In the genomic region with DNA sequence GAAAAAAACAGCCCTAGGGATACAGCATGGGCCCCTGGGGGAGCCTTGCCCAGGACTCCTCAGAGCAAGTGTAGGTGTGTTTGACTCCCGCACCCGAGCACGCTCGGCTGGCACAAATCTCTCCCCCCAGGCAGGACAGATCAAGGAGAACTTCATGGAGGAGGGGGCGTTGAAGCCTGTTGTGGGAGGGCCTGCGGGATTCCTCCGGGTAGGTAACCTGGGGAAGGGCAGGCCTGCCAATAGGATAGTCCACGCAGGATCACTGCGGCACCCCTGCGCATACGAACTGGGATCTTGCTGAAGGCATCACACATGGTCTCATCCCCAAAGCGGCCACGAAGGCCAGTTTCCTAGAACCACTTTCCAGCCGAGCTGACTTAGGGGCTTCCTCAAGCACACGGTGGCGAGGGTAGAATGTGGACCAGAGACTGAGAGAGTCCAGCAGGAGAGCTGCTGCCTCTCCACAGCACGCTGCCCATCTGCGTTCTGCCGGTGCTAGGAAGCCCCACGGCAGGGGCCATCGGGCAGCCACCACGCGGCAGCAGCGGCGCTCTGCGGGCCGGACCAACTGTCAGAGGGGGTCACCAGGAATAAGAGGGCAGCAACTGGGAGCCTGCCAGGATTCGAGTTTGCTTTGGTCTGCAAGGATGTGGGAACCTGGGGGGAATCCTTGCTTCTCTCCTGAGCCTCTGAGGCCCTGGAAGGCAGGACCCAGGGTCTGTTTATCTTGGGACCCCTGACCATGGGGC, we compare ENCODE assay signal across 17 cellular contexts.
"Had no signal": no experiment of that assay in that cellular context is flagged by ENCODE, and none has a peak within 500 bp of the region (broad histone marks: within the 10 kb centered on the region; RNA-seq: fewer than 3 reads in every experiment).

No MANE protein-coding gene starts in this region.

- H3K4me3 ChIP-seq: colonic mucosa, gastrocnemius medialis, left lung, lung, pancreas, thoracic aorta, tibial nerve had no signal

- H3K4me1 ChIP-seq: colonic mucosa, gastrocnemius medialis, pancreas had no signal

- H3K27me3 ChIP-seq: colonic mucosa had no signal

- H3K27ac ChIP-seq: colonic mucosa, epithelial cell of prostate, neutrophil, pancreas, thoracic aorta, tibial nerve had no signal

- H3K9me3 ChIP-seq: colonic mucosa, gastrocnemius medialis, left lung, neutrophil, pancreas, thoracic aorta had no signal

- H3K36me3 Mint-ChIP-seq: natural killer cell; stimulated activated naive B cell treated with anti-CD40 and anti-IgM and Interleukin-4, amounts not matched to agents 10 μg/mL and 1 μg/mL and 100 μg/mL, for 72 hours had no signal

- H3K4me3 Mint-ChIP-seq: dendritic cell treated with granulocyte-macrophage colony-stimulating factor and Interleukin-4, amounts not matched to agents 40 ng/mL and 50 ng/mL, for 4 days; endodermal cell; memory B cell; natural killer cell; stimulated activated naive B cell treated with anti-CD40 and anti-IgM and Interleukin-4, amounts not matched to agents 10 μg/mL and 1 μg/mL and 100 μg/mL, for 72 hours; stimulated activated naive CD8-positive, alpha-beta T cell treated with anti-CD3 and anti-CD28 coated beads, Interleukin-15, Interleukin-2, amounts not matched to agents 100 ng/mL and 50 ng/mL, for 24 hours had no signal

- FAIRE-seq: pancreas, small intestine, urothelium cell line had no signal

- H3K36me3 ChIP-seq: colonic mucosa, gastrocnemius medialis, left lung, neutrophil, pancreas, thoracic aorta, tibial nerve had no signal

- H3K9me3 Mint-ChIP-seq: dendritic cell treated with granulocyte-macrophage colony-stimulating factor and Interleukin-4, amounts not matched to agents 40 ng/mL and 50 ng/mL, for 4 days; natural killer cell; stimulated activated naive CD8-positive, alpha-beta T cell treated with anti-CD3 and anti-CD28 coated beads, Interleukin-15, Interleukin-2, amounts not matched to agents 100 ng/mL and 50 ng/mL, for 24 hours had no signal

- H3K27ac Mint-ChIP-seq: dendritic cell treated with granulocyte-macrophage colony-stimulating factor and Interleukin-4, amounts not matched to agents 40 ng/mL and 50 ng/mL, for 4 days; endodermal cell; memory B cell; natural killer cell; stimulated activated naive B cell treated with anti-CD40 and anti-IgM and Interleukin-4, amounts not matched to agents 10 μg/mL and 1 μg/mL and 100 μg/mL, for 72 hours; stimulated activated naive CD8-positive, alpha-beta T cell treated with anti-CD3 and anti-CD28 coated beads, Interleukin-15, Interleukin-2, amounts not matched to agents 100 ng/mL and 50 ng/mL, for 24 hours had no signal

- H3K4me1 Mint-ChIP-seq: memory B cell had no signal
